In genomic region chr4:91729851-91730250, GRCh38 we compare ENCODE assay signal across 39 cellular contexts.
"Had no signal": no experiment of that assay in that cellular context is flagged by ENCODE, and none has a peak within 500 bp of the region (broad histone marks: within the 10 kb centered on the region; RNA-seq: fewer than 3 reads in every experiment).

No MANE protein-coding gene starts in this region.

- H3K27ac Mint-ChIP-seq: activated B cell treated with CpG ODN at 0.5 μM for 24 hours; activated CD4-positive, alpha-beta memory T cell treated with anti-CD3 and anti-CD28 coated beads for 36 hours; activated CD4-positive, alpha-beta T cell treated with anti-CD3 and anti-CD28 coated beads, Interleukin-2, amount 10 ng/mL, durations not matched to agents 24 days and 14 days; activated CD8-positive, alpha-beta T cell treated with anti-CD3 and anti-CD28 coated beads for 36 hours; activated naive CD4-positive, alpha-beta T cell treated with anti-CD3 and anti-CD28 coated beads, Interleukin-2, amount 10 ng/mL, durations not matched to agents 7 days and 5 days; activated naive CD4-positive, alpha-beta T cell treated with anti-CD3 and anti-CD28 coated beads, Interleukin-2, amount 50 U/mL, for 24 hours; activated naive CD8-positive, alpha-beta T cell; activated naive CD8-positive, alpha-beta T cell treated with anti-CD3 and anti-CD28 coated beads, Interleukin-2, amount 10 ng/mL, durations not matched to agents 7 days and 5 days; activated naive CD8-positive, alpha-beta T cell treated with anti-CD3 and anti-CD28 coated beads, Interleukin-2, amount 50 U/mL, for 24 hours; activated T-cell treated with anti-CD3 and anti-CD28 coated beads, Interleukin-2, amount 50 U/mL, for 72 hours; activated T-helper 1 cell treated with anti-CD3 and anti-CD28 coated beads, Interleukin-12 subunit alpha, Interleukin-12 subunit beta, Interleukin-2, Interleukin-4 antibody, amounts not matched to agents 30 ng/mL and 10 ng/mL and 1 ng/mL, durations not matched to agents 14 hours and 24 hours and 36 hours; activated T-helper 17 cell treated with anti-CD3 and anti-CD28 coated beads, Interleukin-2, amount 50 U/mL, for 72 hours; brain; T-helper 1 cell treated with Interleukin-12 subunit alpha and Interleukin-12 subunit beta and Interleukin-4 antibody, amounts not matched to agents 30 μg/mL and 1 μg/mL, for 36 hours; T-helper 2 cell treated with Interferon-gamma antibody and Interleukin-4, amounts not matched to agents 5 μg/mL and 100 μg/mL, for 36 hours had no signal

- H3K36me3 ChIP-seq: cardiac muscle cell had no signal

- H3K4me1 Mint-ChIP-seq: activated B cell treated with CpG ODN at 0.5 μM for 24 hours; activated CD4-positive, alpha-beta T cell treated with anti-CD3 and anti-CD28 coated beads, Interleukin-2, amount 10 ng/mL, durations not matched to agents 24 days and 14 days; activated naive CD4-positive, alpha-beta T cell treated with anti-CD3 and anti-CD28 coated beads, Interleukin-2, amount 10 ng/mL, durations not matched to agents 7 days and 5 days; activated naive CD4-positive, alpha-beta T cell treated with anti-CD3 and anti-CD28 coated beads, Interleukin-2, amount 50 U/mL, for 24 hours; activated naive CD8-positive, alpha-beta T cell treated with anti-CD3 and anti-CD28 coated beads, Interleukin-2, amount 10 ng/mL, durations not matched to agents 7 days and 5 days; activated naive CD8-positive, alpha-beta T cell treated with anti-CD3 and anti-CD28 coated beads, Interleukin-2, amount 50 U/mL, for 24 hours; activated T-helper 17 cell treated with anti-CD3 and anti-CD28 coated beads, Interleukin-2, amount 50 U/mL, for 72 hours; brain; central memory CD8-positive, alpha-beta T cell had no signal

- H3K36me3 Mint-ChIP-seq: activated CD4-positive, alpha-beta memory T cell treated with anti-CD3 and anti-CD28 coated beads for 36 hours; activated naive CD4-positive, alpha-beta T cell treated with anti-CD3 and anti-CD28 coated beads, Interleukin-2, amount 10 ng/mL, durations not matched to agents 7 days and 5 days; activated naive CD4-positive, alpha-beta T cell treated with anti-CD3 and anti-CD28 coated beads, Interleukin-2, amount 50 U/mL, for 24 hours; activated naive CD8-positive, alpha-beta T cell; activated naive CD8-positive, alpha-beta T cell treated with anti-CD3 and anti-CD28 coated beads, Interleukin-2, amount 10 ng/mL, durations not matched to agents 7 days and 5 days; brain had no signal

- FAIRE-seq: astrocyte, bronchial epithelial cell, colon, TTC549 had no signal

- DNase-seq: activated B cell treated with CpG ODN at 0.5 μM for 24 hours; activated CD4-positive, alpha-beta memory T cell treated with anti-CD3 and anti-CD28 coated beads for 36 hours; activated CD4-positive, alpha-beta T cell treated with anti-CD3 and anti-CD28 coated beads for 4 hours; activated CD4-positive, alpha-beta T cell treated with anti-CD3 and anti-CD28 coated beads, Interleukin-2, amount 10 ng/mL, durations not matched to agents 24 days and 14 days; activated CD4-positive, alpha-beta T cell treated with anti-CD3 and anti-CD28 coated beads, Interleukin-2, amount 50 U/mL, for 1 hour; activated CD4-positive, alpha-beta T cell treated with anti-CD3 and anti-CD28 coated beads, Interleukin-2, amount 50 U/mL, for 4 hours; activated CD4-positive, CD25-positive, alpha-beta regulatory T cell treated with anti-CD3 and anti-CD28 coated beads, Interleukin-2, amount 50 U/mL, for 72 hours; activated CD8-positive, alpha-beta memory T cell treated with anti-CD3 and anti-CD28 coated beads, Interleukin-2, amount 50 U/mL, for 4 hours; activated CD8-positive, alpha-beta T cell treated with anti-CD3 and anti-CD28 coated beads for 36 hours; activated gamma-delta T cell; activated naive CD4-positive, alpha-beta T cell treated with anti-CD3 and anti-CD28 coated beads, Interleukin-2, amount 10 ng/mL, durations not matched to agents 7 days and 5 days; activated naive CD4-positive, alpha-beta T cell treated with Interleukin-2 at 50 U/mL for 16 hours; activated naive CD8-positive, alpha-beta T cell treated with anti-CD3 and anti-CD28 coated beads, Interleukin-2, amount 10 ng/mL, durations not matched to agents 7 days and 5 days; activated naive CD8-positive, alpha-beta T cell treated with anti-CD3 and anti-CD28 coated beads, Interleukin-2, amount 50 U/mL, for 24 hours; activated T-cell treated with anti-CD3 and anti-CD28 coated beads for 4 hours; activated T-cell treated with anti-CD3 and anti-CD28 coated beads, Interleukin-2, amount 50 U/mL, for 1 hour; activated T-cell treated with anti-CD3 and anti-CD28 coated beads, Interleukin-2, amount 50 U/mL, for 4 hours; activated T-cell treated with anti-CD3 and anti-CD28 coated beads, Interleukin-2, amount 50 U/mL, for 72 hours; amniotic stem cell; aorta; caudate nucleus; cerebellar nuclear complex; T-helper 1 cell; T-helper 2 cell; T-helper 9 cell had no signal

- H3K27me3 ChIP-seq: cardiac muscle cell had no signal

- H3K9me3 Mint-ChIP-seq: activated B cell treated with CpG ODN at 0.5 μM for 24 hours; activated naive CD4-positive, alpha-beta T cell treated with anti-CD3 and anti-CD28 coated beads, Interleukin-2, amount 10 ng/mL, durations not matched to agents 7 days and 5 days; activated naive CD4-positive, alpha-beta T cell treated with anti-CD3 and anti-CD28 coated beads, Interleukin-2, amount 50 U/mL, for 24 hours; activated naive CD8-positive, alpha-beta T cell treated with anti-CD3 and anti-CD28 coated beads, Interleukin-2, amount 50 U/mL, for 24 hours; activated T-helper 1 cell treated with anti-CD3 and anti-CD28 coated beads, Interleukin-12 subunit alpha, Interleukin-12 subunit beta, Interleukin-2, Interleukin-4 antibody, amounts not matched to agents 30 ng/mL and 10 ng/mL and 1 ng/mL, durations not matched to agents 14 hours and 24 hours and 36 hours; brain; T-helper 1 cell treated with Interleukin-12 subunit alpha and Interleukin-12 subunit beta and Interleukin-4 antibody, amounts not matched to agents 30 μg/mL and 1 μg/mL, for 36 hours; T-helper 2 cell treated with Interferon-gamma antibody and Interleukin-4, amounts not matched to agents 5 μg/mL and 100 μg/mL, for 36 hours had no signal

- H3K4me3 Mint-ChIP-seq: activated B cell treated with CpG ODN at 0.5 μM for 24 hours; activated CD4-positive, alpha-beta memory T cell treated with anti-CD3 and anti-CD28 coated beads for 36 hours; activated CD4-positive, alpha-beta T cell treated with anti-CD3 and anti-CD28 coated beads, Interleukin-2, amount 10 ng/mL, durations not matched to agents 24 days and 14 days; activated CD8-positive, alpha-beta T cell treated with anti-CD3 and anti-CD28 coated beads for 36 hours; activated naive CD4-positive, alpha-beta T cell treated with anti-CD3 and anti-CD28 coated beads, Interleukin-2, amount 10 ng/mL, durations not matched to agents 7 days and 5 days; activated naive CD4-positive, alpha-beta T cell treated with anti-CD3 and anti-CD28 coated beads, Interleukin-2, amount 50 U/mL, for 24 hours; activated naive CD8-positive, alpha-beta T cell; activated naive CD8-positive, alpha-beta T cell treated with anti-CD3 and anti-CD28 coated beads, Interleukin-2, amount 10 ng/mL, durations not matched to agents 7 days and 5 days; activated naive CD8-positive, alpha-beta T cell treated with anti-CD3 and anti-CD28 coated beads, Interleukin-2, amount 50 U/mL, for 24 hours; activated T-cell treated with anti-CD3 and anti-CD28 coated beads, Interleukin-2, amount 50 U/mL, for 4 hours; activated T-cell treated with anti-CD3 and anti-CD28 coated beads, Interleukin-2, amount 50 U/mL, for 72 hours; activated T-helper 1 cell treated with anti-CD3 and anti-CD28 coated beads, Interleukin-12 subunit alpha, Interleukin-12 subunit beta, Interleukin-2, Interleukin-4 antibody, amounts not matched to agents 30 ng/mL and 10 ng/mL and 1 ng/mL, durations not matched to agents 14 hours and 24 hours and 36 hours; activated T-helper 17 cell treated with anti-CD3 and anti-CD28 coated beads, Interleukin-2, amount 50 U/mL, for 72 hours; brain; central memory CD8-positive, alpha-beta T cell; T-helper 1 cell treated with Interleukin-12 subunit alpha and Interleukin-12 subunit beta and Interleukin-4 antibody, amounts not matched to agents 30 μg/mL and 1 μg/mL, for 36 hours; T-helper 2 cell treated with Interferon-gamma antibody and Interleukin-4, amounts not matched to agents 5 μg/mL and 100 μg/mL, for 36 hours had no signal

- H3K4me3 ChIP-seq: cardiac muscle cell had no signal

- ATAC-seq: activated CD8-positive, alpha-beta T cell treated with anti-CD3 and anti-CD28 coated beads for 36 hours; activated naive CD8-positive, alpha-beta T cell treated with anti-CD3 and anti-CD28 coated beads, Interleukin-2, amount 50 U/mL, for 24 hours; activated T-cell treated with anti-CD3 and anti-CD28 coated beads, Interleukin-2, amount 50 U/mL, for 4 hours; activated T-cell treated with anti-CD3 and anti-CD28 coated beads, Interleukin-2, amount 50 U/mL, for 72 hours; activated T-helper 17 cell treated with anti-CD3 and anti-CD28 coated beads, Interleukin-2, amount 50 U/mL, for 72 hours had no signal

- H3K27ac ChIP-seq: cardiac muscle cell, VCaP had no signal

- H3K27me3 Mint-ChIP-seq: activated B cell treated with CpG ODN at 0.5 μM for 24 hours; activated CD4-positive, alpha-beta memory T cell treated with anti-CD3 and anti-CD28 coated beads for 36 hours; activated CD4-positive, alpha-beta T cell treated with anti-CD3 and anti-CD28 coated beads, Interleukin-2, amount 10 ng/mL, durations not matched to agents 24 days and 14 days; activated CD8-positive, alpha-beta T cell treated with anti-CD3 and anti-CD28 coated beads for 36 hours; activated naive CD4-positive, alpha-beta T cell treated with anti-CD3 and anti-CD28 coated beads, Interleukin-2, amount 10 ng/mL, durations not matched to agents 7 days and 5 days; activated naive CD4-positive, alpha-beta T cell treated with anti-CD3 and anti-CD28 coated beads, Interleukin-2, amount 50 U/mL, for 24 hours; activated naive CD8-positive, alpha-beta T cell; activated naive CD8-positive, alpha-beta T cell treated with anti-CD3 and anti-CD28 coated beads, Interleukin-2, amount 10 ng/mL, durations not matched to agents 7 days and 5 days; activated naive CD8-positive, alpha-beta T cell treated with anti-CD3 and anti-CD28 coated beads, Interleukin-2, amount 50 U/mL, for 24 hours; activated T-helper 17 cell treated with anti-CD3 and anti-CD28 coated beads, Interleukin-2, amount 50 U/mL, for 72 hours; brain; central memory CD8-positive, alpha-beta T cell had no signal
